Comparison of ENCODE assay signal across 26 cellular contexts in the genomic region with DNA sequence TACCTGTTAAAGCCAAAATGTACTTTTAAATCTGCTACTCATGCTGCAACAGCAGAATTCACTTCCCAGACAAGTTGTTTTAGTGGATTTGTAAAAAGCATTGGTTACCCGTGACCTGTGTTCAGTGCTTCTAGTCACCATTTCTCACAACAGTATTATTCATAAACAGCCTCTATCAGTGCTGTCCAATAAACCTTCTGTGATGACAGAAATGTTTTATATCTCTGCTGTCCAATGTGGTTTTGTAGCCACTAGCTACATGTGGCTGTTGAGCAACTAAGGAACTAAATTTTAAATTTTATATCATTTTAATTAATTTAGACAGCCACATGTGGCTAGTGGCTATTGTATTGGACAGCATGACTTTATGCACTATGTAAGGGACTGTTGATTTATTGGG. TPM values are rescaled to one million over a fixed set of nuclear protein-coding genes. Genes with fewer than 3 reads are reported as not detected.
DNase-seq lines count a peak whose midpoint lies in the region; ATAC-seq and TF ChIP-seq lines count a peak whose summit lies in the region.
"Had no signal": no experiment of that assay in that cellular context is flagged by ENCODE, and none has a peak within 500 bp of the region (broad histone marks: within the 10 kb centered on the region; RNA-seq: fewer than 3 reads in every experiment).

No MANE protein-coding gene starts in this region.

- H3K36me3 ChIP-seq in iPS-20b (ENCODE audit: insufficient read depth, low read depth, low read length) = peaks cover 24% of the 10 kb centered on the region
- peaks cover 10% of the 10 kb centered on the region for H3K36me3 ChIP-seq in rectal smooth muscle tissue (ENCODE audit: control insufficient read depth, insufficient read depth, low read length)
- peaks cover 5 to 44% (median 14%) of the 10 kb centered on the region in 3 experiments for H3K36me3 ChIP-seq in naive thymus-derived CD4-positive, alpha-beta T cell (ENCODE audit: control insufficient read depth in 2 of 3, insufficient read depth in 3 of 3, low read length in 3 of 3)

- no peak overlapping the region for H3K4me3 ChIP-seq in AG10803 (ENCODE audit: low read length)
- no peak overlapping the region for H3K4me3 ChIP-seq in iPS-20b (ENCODE audit: low read length)
- H3K4me3 ChIP-seq in rectal smooth muscle tissue (ENCODE audit: low read length) = no peak overlapping the region
- no peak overlapping the region for H3K4me3 ChIP-seq in naive thymus-derived CD4-positive, alpha-beta T cell (ENCODE audit: low read length)
- H3K4me3 ChIP-seq: esophagus muscularis mucosa, SJSA1, tibial nerve had no signal

- H3K4me1 Mint-ChIP-seq in naive thymus-derived CD4-positive, alpha-beta T cell = peaks cover 28 to 62% (median 54%) of the 10 kb centered on the region in 7 donors
- H3K4me1 Mint-ChIP-seq in activated naive CD4-positive, alpha-beta T cell treated with anti-CD3 and anti-CD28 coated beads, Interleukin-2, amount 10 ng/mL, durations not matched to agents 7 days and 5 days = peaks cover 26% of the 10 kb centered on the region
- H3K4me1 Mint-ChIP-seq in osteocyte (ENCODE audit: unreplicated experiment) = peaks cover 2% of the 10 kb centered on the region

- intact Hi-C loops in naive thymus-derived CD4-positive, alpha-beta T cell (cut with micrococcal nuclease) = no loop called here

- H3K27ac Mint-ChIP-seq in naive thymus-derived CD4-positive, alpha-beta T cell = no peak overlapping the region
- no peak overlapping the region for H3K27ac Mint-ChIP-seq in activated naive CD4-positive, alpha-beta T cell treated with anti-CD3 and anti-CD28 coated beads, Interleukin-2, amount 10 ng/mL, durations not matched to agents 7 days and 5 days
- H3K27ac Mint-ChIP-seq in osteocyte (ENCODE audit: unreplicated experiment) = no peak overlapping the region

- peak overlapping the region; percentile 44; the same call in 1 of the 2 replicates for H3K9ac ChIP-seq in iPS-20b (ENCODE audit: low read depth, low read length)
- H3K9ac ChIP-seq in rectal smooth muscle tissue (ENCODE audit: low read length) = no peak overlapping the region
- H3K9ac ChIP-seq: KMS-11 had no signal

- POLR2A ChIA-PET in naive thymus-derived CD4-positive, alpha-beta T cell (lab: Charles Lee) = interaction anchor here (0.6 to 2.1 kb wide), 4 partner anchors 10 to 132 kb away, joined by 3 to 10 read pairs (median 4); no protein-coding TSS in a partner anchor

- no peaks in the 10 kb centered on the region for H3K9me3 ChIP-seq in iPS-20b (ENCODE audit: insufficient read depth, low read depth, low read length)
- no peaks in the 10 kb centered on the region for H3K9me3 ChIP-seq in naive thymus-derived CD4-positive, alpha-beta T cell (ENCODE audit: control insufficient read depth in 2 of 3, low read length in 3 of 3)
- H3K9me3 ChIP-seq: BE2C, esophagus muscularis mucosa, SJSA1, tibial nerve had no signal

- H3K36me3 Mint-ChIP-seq in naive thymus-derived CD4-positive, alpha-beta T cell = peaks cover 7 to 37% (median 16%) of the 10 kb centered on the region in 5 donors
- H3K36me3 Mint-ChIP-seq in activated naive CD4-positive, alpha-beta T cell treated with anti-CD3 and anti-CD28 coated beads, Interleukin-2, amount 10 ng/mL, durations not matched to agents 7 days and 5 days = peaks cover 28% of the 10 kb centered on the region
- peaks cover 25% of the 10 kb centered on the region for H3K36me3 Mint-ChIP-seq in osteocyte (ENCODE audit: unreplicated experiment)

- no peak for TF ChIP-seq CTCF in AG10803 (conservative IDR thresholded peaks at IDR 0.05; ENCODE audit: low read length)
- TF ChIP-seq CTCF in osteocyte (IDR thresholded peaks at IDR 0.05) = no peak

- peaks cover 14% of the 10 kb centered on the region for H3K4me1 ChIP-seq in iPS-20b (ENCODE audit: insufficient read depth, low read length)
- peaks cover 22% of the 10 kb centered on the region for H3K4me1 ChIP-seq in rectal smooth muscle tissue (ENCODE audit: control insufficient read depth, insufficient read depth, low read length)
- peaks cover 0 to 9% of the 10 kb centered on the region in 2 donors for H3K4me1 ChIP-seq in naive thymus-derived CD4-positive, alpha-beta T cell (ENCODE audit: control insufficient read depth in 2 of 2, insufficient read depth in 2 of 2, low read length in 2 of 2)
- H3K4me1 ChIP-seq: SJSA1 had no signal

- no peak overlapping the region for H3K4me3 Mint-ChIP-seq in naive thymus-derived CD4-positive, alpha-beta T cell
- no peak overlapping the region for H3K4me3 Mint-ChIP-seq in activated naive CD4-positive, alpha-beta T cell treated with anti-CD3 and anti-CD28 coated beads, Interleukin-2, amount 10 ng/mL, durations not matched to agents 7 days and 5 days
- H3K4me3 Mint-ChIP-seq in osteocyte (ENCODE audit: unreplicated experiment) = no peak overlapping the region
- H3K4me3 Mint-ChIP-seq: effector memory CD8-positive, alpha-beta T cell; stimulated activated naive CD8-positive, alpha-beta T cell treated with anti-CD3 and anti-CD28 coated beads, Interleukin-15, amount 100 ng/mL, for 72 hours had no signal

- CTCF ChIA-PET in naive thymus-derived CD4-positive, alpha-beta T cell (lab: Charles Lee) = interaction anchor here (0.8 to 1.0 kb wide), 2 partner anchors 23 to 159 kb away, joined by 3 to 4 read pairs; no protein-coding TSS in a partner anchor
- CTCF ChIA-PET in activated naive CD4-positive, alpha-beta T cell treated with anti-CD3 and anti-CD28 coated beads, Interleukin-2, amount 10 ng/mL, durations not matched to agents 7 days and 5 days (lab: Charles Lee) = interaction anchor here (1.7 to 2.8 kb wide), 3 partner anchors 23 to 209 kb away, joined by 4 to 9 read pairs (median 8); no protein-coding TSS in a partner anchor

- DNase-seq in AG10803 (ENCODE audit: low read depth) (peak; percentile 66), OCI-M1 (lab: John Stamatoyannopoulos, UW) (peak; percentile 23), osteocyte (ENCODE audit: extremely low spot score, unreplicated experiment) (no peak)
- no peak for DNase-seq in naive thymus-derived CD4-positive, alpha-beta T cell
- no peak for DNase-seq in activated naive CD4-positive, alpha-beta T cell treated with anti-CD3 and anti-CD28 coated beads, Interleukin-2, amount 10 ng/mL, durations not matched to agents 7 days and 5 days
- DNase-seq: activated CD4-positive, alpha-beta T cell treated with anti-CD3 and anti-CD28 coated beads, Interleukin-2, amount 50 U/mL, for 48 hours; activated CD8-positive, alpha-beta memory T cell treated with anti-CD3 and anti-CD28 coated beads, Interleukin-2, amount 50 U/mL, for 48 hours; activated naive CD4-positive, alpha-beta T cell treated with anti-CD3 and anti-CD28 coated beads, Interleukin-2, amount 50 U/mL, for 16 hours; anterior cingulate cortex; BE2C; effector memory CD8-positive, alpha-beta T cell; foreskin melanocyte; H7; islet precursor cell; NCI-H1417 treated with DMSO at 0.1 percent for 48 hours; NCI-H748 treated with DMSO at 0.1 percent for 48 hours; stimulated activated CD8-positive, alpha-beta memory T cell treated with anti-CD3 and anti-CD28 coated beads, Interleukin-4, amount 100 ng/mL, for 48 hours; stimulated activated naive CD8-positive, alpha-beta T cell treated with anti-CD3 and anti-CD28 coated beads, Interleukin-15, amount 100 ng/mL, for 72 hours; T-helper 1 cell had no signal

- H3K27ac ChIP-seq in iPS-20b (ENCODE audit: low read length) (no peak overlapping the region), rectal smooth muscle tissue (ENCODE audit: low read depth, low read length) (peak overlapping the region; percentile 16)
- H3K27ac ChIP-seq in naive thymus-derived CD4-positive, alpha-beta T cell (ENCODE audit: low read depth, low read length) = no peak overlapping the region
- H3K27ac ChIP-seq: KMS-11, SJSA1 had no signal

- H3K9me3 Mint-ChIP-seq in naive thymus-derived CD4-positive, alpha-beta T cell = peaks cover 0 to 1% (median 0%) of the 10 kb centered on the region in 11 donors
- no peaks in the 10 kb centered on the region for H3K9me3 Mint-ChIP-seq in activated naive CD4-positive, alpha-beta T cell treated with anti-CD3 and anti-CD28 coated beads, Interleukin-2, amount 10 ng/mL, durations not matched to agents 7 days and 5 days
- H3K9me3 Mint-ChIP-seq in osteocyte (ENCODE audit: unreplicated experiment) = no peaks in the 10 kb centered on the region
- H3K9me3 Mint-ChIP-seq: effector memory CD8-positive, alpha-beta T cell; stimulated activated naive CD8-positive, alpha-beta T cell treated with anti-CD3 and anti-CD28 coated beads, Interleukin-15, amount 100 ng/mL, for 72 hours had no signal

- no peak for ATAC-seq in naive thymus-derived CD4-positive, alpha-beta T cell
- no peak for ATAC-seq in GM21528 (IDR thresholded peaks at IDR 0.05; ENCODE audit: low FRiP score, unreplicated experiment)
- ATAC-seq: effector memory CD8-positive, alpha-beta T cell; stimulated activated naive CD8-positive, alpha-beta T cell treated with anti-CD3 and anti-CD28 coated beads, Interleukin-15, amount 100 ng/mL, for 72 hours had no signal

- H3K27me3 ChIP-seq in iPS-20b (ENCODE audit: insufficient read depth, low read length) (no peaks in the 10 kb centered on the region), rectal smooth muscle tissue (ENCODE audit: control insufficient read depth, insufficient read depth, low read length) (no peaks in the 10 kb centered on the region)
- H3K27me3 ChIP-seq in naive thymus-derived CD4-positive, alpha-beta T cell (ENCODE audit: control insufficient read depth in 2 of 2, insufficient read depth in 2 of 2, low read length in 2 of 2) = no peaks in the 10 kb centered on the region
- H3K27me3 ChIP-seq: BE2C, esophagus muscularis mucosa, SJSA1, tibial nerve had no signal

- H3K27me3 Mint-ChIP-seq in naive thymus-derived CD4-positive, alpha-beta T cell = no peaks in the 10 kb centered on the region
- no peaks in the 10 kb centered on the region for H3K27me3 Mint-ChIP-seq in activated naive CD4-positive, alpha-beta T cell treated with anti-CD3 and anti-CD28 coated beads, Interleukin-2, amount 10 ng/mL, durations not matched to agents 7 days and 5 days
- no peaks in the 10 kb centered on the region for H3K27me3 Mint-ChIP-seq in osteocyte (ENCODE audit: unreplicated experiment)
- H3K27me3 Mint-ChIP-seq: effector memory CD8-positive, alpha-beta T cell; stimulated activated naive CD8-positive, alpha-beta T cell treated with anti-CD3 and anti-CD28 coated beads, Interleukin-15, amount 100 ng/mL, for 72 hours had no signal

RNA-seq across cellular contexts. Expression of a gene that starts 12.6 kb away (rescaled TPM):
- total RNA-seq in naive thymus-derived CD4-positive, alpha-beta T cell = 100 to 1,000 TPM in 1 of 5 experiments, 10 to 100 TPM in 4; 37.5 to 105 (median 85.5) TPM
- 10 to 100 TPM; 29.4 to 45.2 TPM for polyA plus RNA-seq in naive thymus-derived CD4-positive, alpha-beta T cell
- 41.0 and 41.7 TPM in 2 replicates for total RNA-seq in osteocyte

RNA-seq across cellular contexts. Expression of a gene that starts 34.1 kb away (rescaled TPM):
- 10 to 100 TPM; 11.1 to 20.3 (median 15.2) TPM for total RNA-seq in naive thymus-derived CD4-positive, alpha-beta T cell
- polyA plus RNA-seq in naive thymus-derived CD4-positive, alpha-beta T cell = 10 to 100 TPM; 20.4 to 21.2 TPM
- total RNA-seq in osteocyte = 20.9 and 23.8 TPM in 2 replicates

Comparison
In these comparisons a context has a peak if more than half of its experiments do, and no peak if none do; other contexts are left out.
1. DNase-seq: peak in AG10803 (single experiment) and OCI-M1 (single experiment); none in naive thymus-derived CD4-positive, alpha-beta T cell (0 of 9), activated naive CD4-positive, alpha-beta T cell treated with anti-CD3 and anti-CD28 coated beads, Interleukin-2, amount 10 ng/mL, durations not matched to agents 7 days and 5 days (single experiment) and osteocyte (single experiment).